ENCODE assay signal across 3 cellular contexts in the genomic region with DNA sequence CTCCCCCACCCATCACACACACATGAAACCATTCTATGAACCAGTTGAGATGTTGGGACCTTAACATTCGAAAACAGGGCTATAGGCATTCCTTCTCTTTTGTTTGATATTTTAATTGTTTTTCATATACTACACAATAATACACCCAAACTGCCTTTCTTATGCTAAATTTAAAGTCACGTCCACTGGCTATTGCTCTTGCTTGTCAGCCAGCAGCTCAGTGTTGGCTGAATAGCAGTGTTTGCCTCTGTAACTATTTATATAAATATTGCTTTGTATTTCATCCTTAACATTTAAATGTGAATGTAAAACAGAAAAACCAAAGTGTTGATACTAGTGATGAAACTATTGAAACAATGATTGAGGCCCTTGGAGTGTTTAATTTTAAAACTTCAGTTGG.
"Had no signal": no experiment of that assay in that cellular context is flagged by ENCODE, and none has a peak within 500 bp of the region (broad histone marks: within the 10 kb centered on the region; RNA-seq: fewer than 3 reads in every experiment).

No MANE protein-coding gene starts in this region.

- DNase-seq: GDM1, GF-D8 had no signal

- ATAC-seq: GM12878 had no signal

- H3K4me3 ChIP-seq: GM12878 had no signal
